In genomic region chr5:133387621-133388020, GRCh38 we compare ENCODE assay signal across 25 cellular contexts.
"Had no signal": no experiment of that assay in that cellular context is flagged by ENCODE, and none has a peak within 500 bp of the region (broad histone marks: within the 10 kb centered on the region; RNA-seq: fewer than 3 reads in every experiment).

No MANE protein-coding gene starts in this region.

- H3K4me3 ChIP-seq: heart right ventricle, left lung, lower lobe of right lung, ovary, right lobe of liver, skin epidermis, thyroid gland had no signal

- H3K4me1 Mint-ChIP-seq: activated CD4-positive, alpha-beta T cell treated with anti-CD3 and anti-CD28 coated beads for 36 hours; activated naive CD4-positive, alpha-beta T cell treated with anti-CD3 and anti-CD28 coated beads, Interleukin-2, amount 50 U/mL, for 24 hours; activated naive CD8-positive, alpha-beta T cell treated with anti-CD3 and anti-CD28 coated beads, Interleukin-2, amount 50 U/mL, for 24 hours had no signal

- H3K27ac Mint-ChIP-seq: activated CD4-positive, alpha-beta T cell treated with anti-CD3 and anti-CD28 coated beads for 36 hours; activated naive CD4-positive, alpha-beta T cell treated with anti-CD3 and anti-CD28 coated beads, Interleukin-2, amount 50 U/mL, for 24 hours; activated naive CD8-positive, alpha-beta T cell treated with anti-CD3 and anti-CD28 coated beads, Interleukin-2, amount 50 U/mL, for 24 hours; endodermal cell; nephron progenitor cell; progenitor cell of endocrine pancreas; stimulated activated effector memory CD8-positive, alpha-beta T cell treated with anti-CD3 and anti-CD28 coated beads, Interleukin-12 subunit alpha, Interleukin-12 subunit beta, amount 100 ng/mL, for 72 hours; stimulated activated naive CD8-positive, alpha-beta T cell treated with anti-CD3 and anti-CD28 coated beads, Interleukin-15, Interleukin-2, amounts not matched to agents 100 ng/mL and 50 ng/mL, for 24 hours; T-helper 2 cell treated with Interferon-gamma antibody and Interleukin-4, amounts not matched to agents 5 μg/mL and 100 μg/mL, for 36 hours had no signal

- DNase-seq: activated CD4-positive, alpha-beta T cell treated with anti-CD3 and anti-CD28 coated beads for 36 hours; activated CD4-positive, CD25-positive, alpha-beta regulatory T cell; activated gamma-delta T cell; activated naive CD8-positive, alpha-beta T cell treated with anti-CD3 and anti-CD28 coated beads, Interleukin-2, amount 50 U/mL, for 24 hours; amygdala; caudate nucleus; foreskin keratinocyte; heart right ventricle; kidney glomerular epithelial cell; left lung; lower lobe of right lung; mesenchymal stem cell; nephron progenitor cell; ovary; stimulated activated CD4-positive, alpha-beta T cell treated with anti-CD3 and anti-CD28 coated beads, Interleukin-4, amount 100 ng/mL, for 24 hours had no signal

- H3K4me3 Mint-ChIP-seq: activated CD4-positive, alpha-beta T cell treated with anti-CD3 and anti-CD28 coated beads for 36 hours; activated naive CD4-positive, alpha-beta T cell treated with anti-CD3 and anti-CD28 coated beads, Interleukin-2, amount 50 U/mL, for 24 hours; activated naive CD8-positive, alpha-beta T cell treated with anti-CD3 and anti-CD28 coated beads, Interleukin-2, amount 50 U/mL, for 24 hours; endodermal cell; nephron progenitor cell; stimulated activated effector memory CD8-positive, alpha-beta T cell treated with anti-CD3 and anti-CD28 coated beads, Interleukin-12 subunit alpha, Interleukin-12 subunit beta, amount 100 ng/mL, for 72 hours; stimulated activated naive CD8-positive, alpha-beta T cell treated with anti-CD3 and anti-CD28 coated beads, Interleukin-15, Interleukin-2, amounts not matched to agents 100 ng/mL and 50 ng/mL, for 24 hours; T-helper 2 cell treated with Interferon-gamma antibody and Interleukin-4, amounts not matched to agents 5 μg/mL and 100 μg/mL, for 36 hours had no signal

- H3K9me3 Mint-ChIP-seq: activated naive CD4-positive, alpha-beta T cell treated with anti-CD3 and anti-CD28 coated beads, Interleukin-2, amount 50 U/mL, for 24 hours; activated naive CD8-positive, alpha-beta T cell treated with anti-CD3 and anti-CD28 coated beads, Interleukin-2, amount 50 U/mL, for 24 hours; endodermal cell; nephron progenitor cell; stimulated activated effector memory CD8-positive, alpha-beta T cell treated with anti-CD3 and anti-CD28 coated beads, Interleukin-12 subunit alpha, Interleukin-12 subunit beta, amount 100 ng/mL, for 72 hours; stimulated activated naive CD8-positive, alpha-beta T cell treated with anti-CD3 and anti-CD28 coated beads, Interleukin-15, Interleukin-2, amounts not matched to agents 100 ng/mL and 50 ng/mL, for 24 hours; T-helper 2 cell treated with Interferon-gamma antibody and Interleukin-4, amounts not matched to agents 5 μg/mL and 100 μg/mL, for 36 hours had no signal

- ATAC-seq: activated CD4-positive, alpha-beta T cell treated with anti-CD3 and anti-CD28 coated beads for 36 hours; activated naive CD8-positive, alpha-beta T cell treated with anti-CD3 and anti-CD28 coated beads, Interleukin-2, amount 50 U/mL, for 24 hours; esophagus mucosa; foreskin keratinocyte; left lung; lower lobe of right lung; right lobe of liver; stimulated activated effector memory CD8-positive, alpha-beta T cell treated with anti-CD3 and anti-CD28 coated beads, Interleukin-12 subunit alpha, Interleukin-12 subunit beta, amount 100 ng/mL, for 72 hours had no signal

- H3K36me3 Mint-ChIP-seq: activated naive CD4-positive, alpha-beta T cell treated with anti-CD3 and anti-CD28 coated beads, Interleukin-2, amount 50 U/mL, for 24 hours; stimulated activated effector memory CD8-positive, alpha-beta T cell treated with anti-CD3 and anti-CD28 coated beads, Interleukin-12 subunit alpha, Interleukin-12 subunit beta, amount 100 ng/mL, for 72 hours had no signal
